9 cellular contexts compared by ENCODE assay signal in the genomic region with DNA sequence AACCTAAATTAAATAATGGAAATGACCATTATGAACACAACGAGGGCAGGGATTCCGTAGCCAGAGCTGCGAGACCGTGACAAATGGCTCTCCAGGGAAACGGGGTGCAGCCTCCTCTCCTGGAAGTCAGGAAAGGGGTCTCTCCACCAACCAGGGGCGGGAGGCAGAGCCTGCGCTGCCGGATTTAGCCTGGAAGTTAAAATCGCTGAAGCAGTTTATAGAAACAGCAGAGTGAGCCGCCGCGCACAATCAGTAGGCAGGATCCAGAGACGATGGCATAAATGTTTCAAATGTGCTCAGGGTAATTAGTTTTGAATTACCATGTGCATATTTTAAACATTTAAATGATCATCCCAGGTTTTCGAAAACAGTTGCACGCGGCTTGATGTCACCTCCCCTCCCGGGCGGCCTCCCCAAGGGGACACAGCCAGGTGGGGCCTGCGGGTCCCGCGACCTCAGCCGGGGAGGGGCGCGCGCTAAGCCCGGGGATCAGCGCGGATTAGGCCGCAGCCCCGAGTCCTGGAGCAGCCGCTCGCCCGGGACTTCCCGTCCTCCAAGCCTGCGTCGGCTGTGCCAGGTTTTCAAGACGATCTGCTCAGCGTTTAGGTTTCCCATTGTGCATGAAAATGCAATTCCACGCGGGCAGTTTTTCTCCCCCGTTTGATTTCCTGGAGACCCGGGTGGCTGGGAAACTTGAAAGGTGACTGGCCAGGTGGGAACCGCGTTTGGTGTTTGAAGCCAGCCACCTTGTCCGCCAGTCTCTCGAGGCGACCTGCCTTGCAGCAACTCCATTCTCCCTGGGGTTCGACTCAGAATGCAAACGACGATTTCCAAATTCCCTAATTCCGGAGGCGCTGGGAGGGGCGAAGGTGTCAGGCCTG.
DNase-seq lines count a peak whose midpoint lies in the region; ATAC-seq and TF ChIP-seq lines count a peak whose summit lies in the region.
"Had no signal": no experiment of that assay in that cellular context is flagged by ENCODE, and none has a peak within 500 bp of the region (broad histone marks: within the 10 kb centered on the region; RNA-seq: fewer than 3 reads in every experiment).

No MANE protein-coding gene starts in this region.

- H3K27me3 Mint-ChIP-seq in CD4-positive, alpha-beta T cell = peaks cover 76% of the 10 kb centered on the region
- peaks cover 94% of the 10 kb centered on the region for H3K27me3 Mint-ChIP-seq in nephron progenitor cell (ENCODE audit: low read depth, poor library complexity)

- H3K36me3 ChIP-seq in effector memory CD4-positive, alpha-beta T cell (ENCODE audit: control insufficient read depth, insufficient read depth, low read length) = no peaks in the 10 kb centered on the region

- no peaks in the 10 kb centered on the region for H3K36me3 Mint-ChIP-seq in CD4-positive, alpha-beta T cell (ENCODE audit: low read depth)
- H3K36me3 Mint-ChIP-seq in nephron progenitor cell (ENCODE audit: low read depth) = no peaks in the 10 kb centered on the region

- no peaks in the 10 kb centered on the region for H3K9me3 Mint-ChIP-seq in CD4-positive, alpha-beta T cell
- no peaks in the 10 kb centered on the region for H3K9me3 Mint-ChIP-seq in nephron progenitor cell

- intact Hi-C loops in CD4-positive, alpha-beta T cell (cut with DNase I, micrococcal nuclease) = loop anchor here in 1 of 2 experiments (5.0 kb wide), 1 partner anchor 134 kb away; the partner anchor contains the start of gene OVCA2

- peaks cover 15% of the 10 kb centered on the region for H3K4me1 Mint-ChIP-seq in CD4-positive, alpha-beta T cell (ENCODE audit: low read depth)
- peaks cover 61% of the 10 kb centered on the region for H3K4me1 Mint-ChIP-seq in nephron progenitor cell

- peaks cover 10% of the 10 kb centered on the region for H3K4me1 ChIP-seq in effector memory CD4-positive, alpha-beta T cell (ENCODE audit: control insufficient read depth, insufficient read depth, low read length, poor library complexity, severe bottlenecking)

- H3K27me3 ChIP-seq in CD4-positive, alpha-beta T cell (ENCODE audit: control insufficient read depth, insufficient read depth, low read length) = peaks cover 51% of the 10 kb centered on the region
- H3K27me3 ChIP-seq in effector memory CD4-positive, alpha-beta T cell (replicated peaks; ENCODE audit: control insufficient read depth, insufficient read depth, low read length, poor library complexity, severe bottlenecking) = peaks cover 26% of the 10 kb centered on the region

- H3K27ac ChIP-seq in CD4-positive, alpha-beta T cell (ENCODE audit: low read depth, low read length) = no peak overlapping the region
- H3K27ac ChIP-seq in effector memory CD4-positive, alpha-beta T cell (ENCODE audit: insufficient read depth, low read length, poor library complexity, severe bottlenecking) = no peak overlapping the region
- H3K27ac ChIP-seq: HL-60 had no signal

- peak overlapping the region; percentile 54 for H3K4me3 Mint-ChIP-seq in CD4-positive, alpha-beta T cell
- H3K4me3 Mint-ChIP-seq in nephron progenitor cell = peak overlapping the region; percentile 77

- H3K9me3 ChIP-seq in CD4-positive, alpha-beta T cell (ENCODE audit: control insufficient read depth, low read length) = no peaks in the 10 kb centered on the region
- H3K9me3 ChIP-seq in effector memory CD4-positive, alpha-beta T cell (ENCODE audit: control insufficient read depth, low read length) = no peaks in the 10 kb centered on the region

- ATAC-seq in CD4-positive, alpha-beta T cell (ENCODE audit: poor library complexity) = peak; percentile 74

- TF ChIP-seq CTCF in CD4-positive, alpha-beta T cell (IDR thresholded peaks at IDR 0.05) = no peak
- TF ChIP-seq CTCF in nephron progenitor cell (IDR thresholded peaks at IDR 0.05) = no peak

- CTCF ChIA-PET in CD4-positive, alpha-beta T cell (lab: Charles Lee) = interaction anchor here (1.4 kb wide), 1 partner anchor 118 kb away, joined by 3 read pairs; no protein-coding TSS in a partner anchor

- POLR2A ChIA-PET in CD4-positive, alpha-beta T cell (lab: Charles Lee) = no interaction called here

- peak overlapping the region; percentile 48 for H3K4me3 ChIP-seq in effector memory CD4-positive, alpha-beta T cell (ENCODE audit: insufficient read depth, low read depth, low read length, poor library complexity, severe bottlenecking)

- DNase-seq in CD4-positive, alpha-beta T cell = peak in 3 of 10 experiments; percentile 3 to 16 (median 8)
- peak; percentile 44 for DNase-seq in NCI-H82 treated with DMSO at 0.1 percent for 48 hours (lab: John Stamatoyannopoulos, UW; ENCODE audit: unreplicated experiment)
- DNase-seq in effector memory CD4-positive, alpha-beta T cell = no peak
- DNase-seq in nephron progenitor cell = peak; percentile 57
- no peak for DNase-seq in NCI-H146 treated with DMSO at 0.1 percent for 48 hours (lab: John Stamatoyannopoulos, UW; ENCODE audit: unreplicated experiment)
- DNase-seq in AML-193 (lab: John Stamatoyannopoulos, UW) = no peak
- no peak for DNase-seq in mucosa of gallbladder (ENCODE audit: low spot score)
- no peak for DNase-seq in NCI-H774 (lab: John Stamatoyannopoulos, UW)

- no peak overlapping the region for H3K27ac Mint-ChIP-seq in CD4-positive, alpha-beta T cell
- no peak overlapping the region for H3K27ac Mint-ChIP-seq in nephron progenitor cell

Comparison
In these comparisons a context has a peak if more than half of its experiments do, and no peak if none do; other contexts are left out.
1. DNase-seq: peak in NCI-H82 treated with DMSO at 0.1 percent for 48 hours (single experiment) and nephron progenitor cell (single experiment); none in effector memory CD4-positive, alpha-beta T cell (0 of 3), NCI-H146 treated with DMSO at 0.1 percent for 48 hours (single experiment), AML-193 (0 of 2), mucosa of gallbladder (single experiment) and NCI-H774 (single experiment).